Comparison of ENCODE assay signal across 17 cellular contexts in genomic region chr4:3288571-3289094, GRCh38. TPM values are rescaled to one million over a fixed set of nuclear protein-coding genes. Genes with fewer than 3 reads are reported as not detected.
DNase-seq lines count a peak whose midpoint lies in the region; TF ChIP-seq lines count a peak whose summit lies in the region.
"Had no signal": no experiment of that assay in that cellular context is flagged by ENCODE, and none has a peak within 500 bp of the region (broad histone marks: within the 10 kb centered on the region; RNA-seq: fewer than 3 reads in every experiment).

No MANE protein-coding gene starts in this region.

- peak overlapping the region; percentile 97 for H2AK5ac ChIP-seq in neuronal stem cell (ENCODE audit: low read depth, low read length)

- no peak overlapping the region for H3K4me3 Mint-ChIP-seq in type B pancreatic cell

- TF ChIP-seq POLR2A in breast epithelium (IDR thresholded peaks at IDR 0.05), result no peak

- H3K4me1 Mint-ChIP-seq in type B pancreatic cell (ENCODE audit: unreplicated experiment), result peaks cover 13% of the 10 kb centered on the region

- no peaks in the 10 kb centered on the region for H3K36me3 ChIP-seq in breast epithelium
- H3K36me3 ChIP-seq in mammary epithelial cell (ENCODE audit: insufficient read depth, low read length), result no peaks in the 10 kb centered on the region
- no peaks in the 10 kb centered on the region for H3K36me3 ChIP-seq in colonic mucosa
- H3K36me3 ChIP-seq in neuronal stem cell (replicated peaks in 1 of 2; ENCODE audit: control insufficient read depth in 2 of 2, insufficient read depth in 2 of 2, low read length in 2 of 2), result no peaks in the 10 kb centered on the region

- DNase-seq in breast epithelium (ENCODE audit: low spot score in 2 of 2) (peak; percentile 16 to 48), mammary epithelial cell (no peak), colonic mucosa (peak; percentile 19), neuronal stem cell (ENCODE audit: low spot score) (no peak), type B pancreatic cell (ENCODE audit: extremely low spot score, unreplicated experiment) (peak; percentile 61), SK-N-DZ (ENCODE audit: low spot score) (no peak)
- no peak for DNase-seq in stimulated activated CD4-positive, alpha-beta T cell treated with anti-CD3 and anti-CD28 coated beads, Interleukin-12 subunit alpha, Interleukin-12 subunit beta, amount 100 ng/mL, for 4 hours
- DNase-seq in activated naive CD4-positive, alpha-beta T cell treated with anti-CD3 and anti-CD28 coated beads, Interleukin-2, amount 50 U/mL, for 16 hours, result no peak
- DNase-seq: Caco-2, HCEC 1CT, Kasumi-1, NCI-H1930, NCI-H2171, NCI-H446 treated with DMSO at 0.1 percent for 48 hours, NCI-H774 had no signal

- no peak overlapping the region for H3K18ac ChIP-seq in neuronal stem cell (ENCODE audit: low read length)

- no peak overlapping the region for H4K8ac ChIP-seq in neuronal stem cell (ENCODE audit: low read depth, low read length)

- H2AFZ ChIP-seq in mammary epithelial cell (ENCODE audit: low read depth, low read length) (no peak overlapping the region), neuronal stem cell (ENCODE audit: low read length) (no peak overlapping the region)

- no TSS peak for BruUV-seq in mammary epithelial cell (replicated peaks; lab: Mats Ljungman, UMichigan)

- H4K20me1 ChIP-seq in mammary epithelial cell (ENCODE audit: insufficient read depth, low read length), result no peaks in the 10 kb centered on the region

- dilution Hi-C loops in mammary epithelial cell (cut with HindIII; ENCODE audit: low sequenced_read_pairs), result no loop called here

- peaks cover 6% of the 10 kb centered on the region for H3K27me3 Mint-ChIP-seq in type B pancreatic cell

- H3K23ac ChIP-seq in neuronal stem cell (ENCODE audit: low read depth, low read length, poor library complexity), result no peak overlapping the region

- peaks cover 6% of the 10 kb centered on the region for H3K79me1 ChIP-seq in neuronal stem cell (ENCODE audit: low read depth, low read length)

- H3K4me3 ChIP-seq in breast epithelium (no peak overlapping the region), mammary epithelial cell (replicated peaks in 1 of 3; ENCODE audit: insufficient read depth in 1 of 3, low read depth in 2 of 3, low read length in 3 of 3) (no peak overlapping the region), colonic mucosa (no peak overlapping the region), neuronal stem cell (ENCODE audit: low read length in 2 of 2) (no peak overlapping the region)
- H3K4me3 ChIP-seq: A549, GM12878 had no signal

- H3K9me3 Mint-ChIP-seq in type B pancreatic cell, result no peaks in the 10 kb centered on the region

- peak overlapping the region; percentile 85 for H2BK15ac ChIP-seq in neuronal stem cell (ENCODE audit: low read length)

- H2BK5ac ChIP-seq in neuronal stem cell (ENCODE audit: low read length), result peak overlapping the region; percentile 2

- no peak overlapping the region for H3K14ac ChIP-seq in neuronal stem cell (ENCODE audit: low read length)

- TF ChIP-seq CTCF in breast epithelium (IDR thresholded peaks at IDR 0.05) (no peak), mammary epithelial cell (conservative IDR thresholded peaks at IDR 0.05 in 1 of 2, IDR thresholded peaks at IDR 0.05 in 1 of 2; ENCODE audit: extremely low read depth in 1 of 2, insufficient read depth in 1 of 2, low read depth in 1 of 2, low read length in 2 of 2) (no peak), colonic mucosa (IDR thresholded peaks at IDR 0.05) (no peak), type B pancreatic cell (conservative IDR thresholded peaks at IDR 0.05) (no peak)

- 82% methylated on average over 7 of the region's 11 CpGs for whole genome bisulfite sequencing in mammary epithelial cell (ENCODE audit: low coverage, missing lambda C conversion rate)
- no CpG with 5 or more reads among the region's 11 CpGs for WGBS in neuronal stem cell (ENCODE audit: extremely low coverage in 2 of 2, insufficient read length in 2 of 2, insufficient replicate concordance in 1 of 2), 2 donors

- intact Hi-C loops in breast epithelium (cut with DNase I; ENCODE audit: low total_unique reads) (loop anchor here (2.0 kb wide), 1 partner anchor 60 kb away; no protein-coding TSS in a partner anchor), mammary epithelial cell (cut with micrococcal nuclease) (no loop called here), colonic mucosa (cut with DNase I) (no loop called here)

- peak overlapping the region; percentile 28 for H2BK120ac ChIP-seq in neuronal stem cell (ENCODE audit: low read depth, low read length)

- H3K4me2 ChIP-seq in mammary epithelial cell (ENCODE audit: insufficient read depth, low read depth, low read length) (no peak overlapping the region), neuronal stem cell (ENCODE audit: insufficient read depth, low read length, poor library complexity, severe bottlenecking) (no peak overlapping the region)
- H3K4me2 ChIP-seq: A549 had no signal

- peaks cover 2% of the 10 kb centered on the region for H3K36me3 Mint-ChIP-seq in type B pancreatic cell

- in situ Hi-C loops in mammary epithelial cell (cut with MboI; ENCODE audit: low sequenced_read_pairs in 2 of 2), result no loop called here

- peaks cover 12 to 14% of the 10 kb centered on the region in 2 donors for H3K4me1 ChIP-seq in breast epithelium
- peaks cover 31% of the 10 kb centered on the region for H3K4me1 ChIP-seq in mammary epithelial cell (ENCODE audit: insufficient read depth, low read length)
- H3K4me1 ChIP-seq in colonic mucosa, result peaks cover 2% of the 10 kb centered on the region
- H3K4me1 ChIP-seq in neuronal stem cell (ENCODE audit: control insufficient read depth in 2 of 2, insufficient read depth in 1 of 2, low read depth in 1 of 2, low read length in 2 of 2), result peaks cover 7% of the 10 kb centered on the region in 2 donors
- H3K4me1 ChIP-seq: Caco-2 had no signal

- H4K91ac ChIP-seq in neuronal stem cell (ENCODE audit: low read depth, low read length, poor library complexity), result no peak overlapping the region

- H3K9ac ChIP-seq in mammary epithelial cell (ENCODE audit: insufficient read depth, low read length), result no peak overlapping the region
- no peak overlapping the region for H3K9ac ChIP-seq in colonic mucosa (ENCODE audit: low read depth in 2 of 2, low read length in 2 of 2)
- peak overlapping the region; percentile 30 for H3K9ac ChIP-seq in neuronal stem cell (ENCODE audit: low read depth, low read length, poor library complexity)

- no peak overlapping the region for H3K27ac Mint-ChIP-seq in type B pancreatic cell

- H3K9me3 ChIP-seq in breast epithelium (no peaks in the 10 kb centered on the region), mammary epithelial cell (replicated peaks; ENCODE audit: insufficient read depth, low read length) (no peaks in the 10 kb centered on the region), colonic mucosa (no peaks in the 10 kb centered on the region), neuronal stem cell (replicated peaks in 1 of 2; ENCODE audit: control insufficient read depth in 2 of 2, insufficient read depth in 1 of 2, low read depth in 1 of 2, low read length in 2 of 2) (peaks cover 0 to 8% of the 10 kb centered on the region in 2 donors)
- H3K9me3 ChIP-seq: A549, Caco-2 had no signal

- peaks cover 0 to 2% of the 10 kb centered on the region in 2 donors for H3K27me3 ChIP-seq in breast epithelium
- H3K27me3 ChIP-seq in mammary epithelial cell (ENCODE audit: insufficient read depth, low read length), result no peaks in the 10 kb centered on the region
- peaks cover 14% of the 10 kb centered on the region for H3K27me3 ChIP-seq in colonic mucosa
- peaks cover 0 to 5% (median 3%) of the 10 kb centered on the region in 3 experiments for H3K27me3 ChIP-seq in neuronal stem cell (ENCODE audit: control insufficient read depth in 3 of 3, insufficient read depth in 3 of 3, low read depth in 1 of 3, low read length in 3 of 3)

- no peak overlapping the region for H2BK12ac ChIP-seq in neuronal stem cell (ENCODE audit: low read length)

- H3K27ac ChIP-seq in breast epithelium, result no peak overlapping the region
- no peak overlapping the region for H3K27ac ChIP-seq in mammary epithelial cell (ENCODE audit: insufficient read depth, low read depth, low read length)
- no peak overlapping the region for H3K27ac ChIP-seq in colonic mucosa
- no peak overlapping the region for H3K27ac ChIP-seq in neuronal stem cell (replicated peaks; ENCODE audit: low read length)
- H3K27ac ChIP-seq: A549 had no signal

- H3K79me2 ChIP-seq in mammary epithelial cell (ENCODE audit: insufficient read depth, low read length), result no peaks in the 10 kb centered on the region

- H3K4ac ChIP-seq in neuronal stem cell (ENCODE audit: low read length), result no peak overlapping the region

- CTCF ChIA-PET in mammary epithelial cell (lab: Charles Lee; ENCODE audit: low non-redundant PET), result no interaction called here

RNA-seq across cellular contexts. Expression of gene RGS12, which starts 4.2 kb away (rescaled TPM):
- 10 to 100 TPM; 24.3 to 94.5 (median 29.9) TPM for total RNA-seq in breast epithelium
- total RNA-seq in mammary epithelial cell, result 10 to 100 TPM; 72.5 to 91.4 TPM
- polyA plus RNA-seq in mammary epithelial cell, result 30.9 TPM
- 41.6 TPM for polyA minus RNA-seq in mammary epithelial cell
- total RNA-seq in colonic mucosa, result 10 to 100 TPM; 18.0 to 25.7 TPM
- 26.5 TPM for polyA plus RNA-seq in neuronal stem cell (2013, experiment 1 of 2)
- 27.6 TPM for polyA plus RNA-seq in neuronal stem cell (2013, experiment 2 of 2)
- total RNA-seq in type B pancreatic cell (ENCODE audit: low replicate concordance), result 35.7 and 67.5 TPM in 2 replicates
- 29.6 and 37.0 TPM in 2 replicates for polyA plus RNA-seq in SK-N-DZ (2014; cell fraction: cytosol; rRNA removed)
- polyA plus RNA-seq in SK-N-DZ (2014; cell fraction: nucleus; rRNA removed), result 54.3 and 245 TPM in 2 replicates

RNA-seq across cellular contexts. Expression of gene MSANTD1, which starts 39.7 kb away (rescaled TPM):
- total RNA-seq in breast epithelium (under 1 TPM; 0.48 to 0.88 (median 0.66) TPM), mammary epithelial cell (1 to 10 TPM in 1 of 2 donors, under 1 TPM in 1; 0.68 to 1.0 TPM), colonic mucosa (1 to 10 TPM in 1 of 2 donors, under 1 TPM in 1; 0.40 to 1.3 TPM), type B pancreatic cell (ENCODE audit: low replicate concordance) (1.4 TPM in 2 replicates)
- polyA plus RNA-seq in mammary epithelial cell, result 0.05 TPM
- not detected for polyA minus RNA-seq in mammary epithelial cell
- 0.13 TPM for polyA plus RNA-seq in neuronal stem cell (2013, experiment 1 of 2)
- polyA plus RNA-seq in neuronal stem cell (2013, experiment 2 of 2), result 0.12 TPM
- 0.14 and 0.42 TPM in 2 replicates for polyA plus RNA-seq in SK-N-DZ (2014; cell fraction: cytosol; rRNA removed)
- polyA plus RNA-seq in SK-N-DZ (2014; cell fraction: nucleus; rRNA removed), result 0.55 and 0.96 TPM in 2 replicates

Comparison
In these comparisons a context has a peak if more than half of its experiments do, and no peak if none do; other contexts are left out.
1. DNase-seq: peak in breast epithelium (2 of 2), colonic mucosa (single experiment) and type B pancreatic cell (single experiment); none in mammary epithelial cell (single experiment), neuronal stem cell (single experiment), SK-N-DZ (single experiment), stimulated activated CD4-positive, alpha-beta T cell treated with anti-CD3 and anti-CD28 coated beads, Interleukin-12 subunit alpha, Interleukin-12 subunit beta, amount 100 ng/mL, for 4 hours (single experiment) and activated naive CD4-positive, alpha-beta T cell treated with anti-CD3 and anti-CD28 coated beads, Interleukin-2, amount 50 U/mL, for 16 hours (single experiment).